In genomic region chr20:24868396-24868927, GRCh38 we compare ENCODE assay signal across 21 cellular contexts.
"Had no signal": no experiment of that assay in that cellular context is flagged by ENCODE, and none has a peak within 500 bp of the region (broad histone marks: within the 10 kb centered on the region; RNA-seq: fewer than 3 reads in every experiment).

No MANE protein-coding gene starts in this region.

- H3K4me1 ChIP-seq: colonic mucosa, heart left ventricle, transverse colon had no signal

- H3K27ac ChIP-seq: colonic mucosa, heart left ventricle, neutrophil, spleen, thoracic aorta, transverse colon had no signal

- H3K9me3 ChIP-seq: colonic mucosa had no signal

- DNase-seq: colonic mucosa; dermis blood vessel endothelial cell; endodermal cell; erythroblast; foreskin melanocyte; heart left ventricle; hypothalamus; kidney glomerular epithelial cell; mesendoderm; naive B cell; nephron progenitor cell; spleen; stimulated activated CD4-positive, alpha-beta T cell treated with anti-CD3 and anti-CD28 coated beads, Interleukin-15, amount 100 ng/mL, for 24 hours; stimulated activated CD4-positive, alpha-beta T cell treated with anti-CD3 and anti-CD28 coated beads, Interleukin-1b, Interleukin-23, amount 100 ng/mL, for 48 hours; stimulated activated CD4-positive, alpha-beta T cell treated with anti-CD3 and anti-CD28 coated beads, Interleukin-4, amount 100 ng/mL, for 24 hours; stimulated activated naive B cell treated with anti-CD40 and anti-IgM and Interleukin-4, amounts not matched to agents 10 μg/mL and 1 μg/mL and 100 μg/mL, for 72 hours; stimulated activated naive CD8-positive, alpha-beta T cell treated with anti-CD3 and anti-CD28 coated beads, Interleukin-15, amount 100 ng/mL, for 72 hours; transverse colon had no signal

- H3K36me3 ChIP-seq: colonic mucosa, heart left ventricle, neutrophil, spleen, thoracic aorta, transverse colon had no signal

- ATAC-seq: heart left ventricle; sciatic nerve; stimulated activated naive B cell treated with anti-CD40 and anti-IgM and Interleukin-4, amounts not matched to agents 10 μg/mL and 1 μg/mL and 100 μg/mL, for 72 hours had no signal

- H3K4me3 ChIP-seq: colonic mucosa, heart left ventricle, spleen, thoracic aorta, transverse colon had no signal

- H3K27me3 ChIP-seq: colonic mucosa, transverse colon had no signal
